In genomic region chr4:23021040-23021439, GRCh38 we compare ENCODE assay signal across 24 cellular contexts.
DNase-seq lines count a peak whose midpoint lies in the region; ATAC-seq, FAIRE-seq and TF ChIP-seq lines count a peak whose summit lies in the region.
"Had no signal": no experiment of that assay in that cellular context is flagged by ENCODE, and none has a peak within 500 bp of the region (broad histone marks: within the 10 kb centered on the region; RNA-seq: fewer than 3 reads in every experiment).

No MANE protein-coding gene starts in this region.

- POLR2A ChIA-PET in A549 (lab: Yijun Ruan, JAX) = no interaction called here
- POLR2A ChIA-PET in PC-9 (lab: Charles Lee; ENCODE audit: unreplicated experiment) = interaction anchor here (0.8 kb wide), 1 partner anchor 352 kb away, joined by 4 read pairs; no protein-coding TSS in a partner anchor
- POLR2A ChIA-PET in activated CD4-positive, alpha-beta T cell treated with anti-CD3 and anti-CD28 coated beads for 36 hours (lab: Charles Lee) = no interaction called here

- peak overlapping the region; percentile 68 to 71 for H3K27ac ChIP-seq in A549
- peak overlapping the region; percentile 96 for H3K27ac ChIP-seq in PC-9
- H3K27ac ChIP-seq in epithelial cell of prostate = peak overlapping the region; percentile 68
- peak overlapping the region; percentile 68 for H3K27ac ChIP-seq in osteoblast (ENCODE audit: low read depth, low read length)
- H3K27ac ChIP-seq in caudate nucleus (ENCODE audit: low read depth, low read length) = no peak overlapping the region
- no peak overlapping the region for H3K27ac ChIP-seq in effector memory CD4-positive, alpha-beta T cell (ENCODE audit: insufficient read depth, low read length, poor library complexity, severe bottlenecking)
- H3K27ac ChIP-seq: BLaER1 had no signal

- no peak for TF ChIP-seq POLR2A in A549 (IDR thresholded peaks at IDR 0.05; ENCODE audit: low read length)

- FAIRE-seq in A549 (lab: Jason Lieb, UNC) = no peak
- FAIRE-seq: G401.6, HTR-8/SVneo, K562, RCC 7860 had no signal

- peaks cover 6% of the 10 kb centered on the region; the same call in 2 of the 3 replicates for H3K4me1 ChIP-seq in A549
- peaks cover 16% of the 10 kb centered on the region for H3K4me1 ChIP-seq in PC-9 (replicated peaks; ENCODE audit: insufficient read depth)
- H3K4me1 ChIP-seq in osteoblast (ENCODE audit: insufficient read depth, low read length) = peaks cover 18% of the 10 kb centered on the region
- no peaks in the 10 kb centered on the region for H3K4me1 ChIP-seq in effector memory CD4-positive, alpha-beta T cell (ENCODE audit: control insufficient read depth, insufficient read depth, low read length, poor library complexity, severe bottlenecking)
- H3K4me1 ChIP-seq: BLaER1 had no signal

- no peaks in the 10 kb centered on the region for H3K9me3 ChIP-seq in A549
- H3K9me3 ChIP-seq in PC-9 (ENCODE audit: insufficient read depth, low read depth) = peaks cover 4% of the 10 kb centered on the region; the same call in 1 of the 2 replicates
- H3K9me3 ChIP-seq in osteoblast (ENCODE audit: low read depth, low read length) = no peaks in the 10 kb centered on the region
- no peaks in the 10 kb centered on the region for H3K9me3 ChIP-seq in effector memory CD4-positive, alpha-beta T cell (ENCODE audit: control insufficient read depth, low read length)
- H3K9me3 ChIP-seq: BLaER1, MG63 had no signal

- TF ChIP-seq RAD21 in A549 (conservative IDR thresholded peaks at IDR 0.05 in 1 of 2, IDR thresholded peaks at IDR 0.05 in 1 of 2) = no peak

- no peaks in the 10 kb centered on the region for H3K9me3 Mint-ChIP-seq in activated CD4-positive, alpha-beta T cell treated with anti-CD3 and anti-CD28 coated beads for 36 hours (ENCODE audit: low read depth)
- H3K9me3 Mint-ChIP-seq: CD4-positive, alpha-beta T cell had no signal

- H3K36me3 Mint-ChIP-seq in activated CD4-positive, alpha-beta T cell treated with anti-CD3 and anti-CD28 coated beads for 36 hours (ENCODE audit: low read depth) = no peaks in the 10 kb centered on the region

- TF ChIP-seq CTCF in A549 (IDR thresholded peaks at IDR 0.05) (no peak), PC-9 (conservative IDR thresholded peaks at IDR 0.05) (no peak), osteoblast (IDR thresholded peaks at IDR 0.05; ENCODE audit: extremely low read depth, low read depth, low read length) (no peak)

- no peak overlapping the region for H3K4me3 Mint-ChIP-seq in activated CD4-positive, alpha-beta T cell treated with anti-CD3 and anti-CD28 coated beads for 36 hours
- H3K4me3 Mint-ChIP-seq: CD4-positive, alpha-beta T cell had no signal

- H3K4me1 Mint-ChIP-seq in activated CD4-positive, alpha-beta T cell treated with anti-CD3 and anti-CD28 coated beads for 36 hours = no peaks in the 10 kb centered on the region

- H2AFZ ChIP-seq in PC-9 (no peak overlapping the region), osteoblast (ENCODE audit: low read length) (no peak overlapping the region)

- no peaks in the 10 kb centered on the region for H3K36me3 ChIP-seq in PC-9 (ENCODE audit: low read depth)
- H3K36me3 ChIP-seq in osteoblast (ENCODE audit: insufficient read depth, low read length) = no peaks in the 10 kb centered on the region
- no peaks in the 10 kb centered on the region for H3K36me3 ChIP-seq in effector memory CD4-positive, alpha-beta T cell (ENCODE audit: control insufficient read depth, insufficient read depth, low read length)
- H3K36me3 ChIP-seq: BLaER1, MG63 had no signal

- H3F3A ChIP-seq in PC-9 (ENCODE audit: insufficient read depth, low read depth) = peaks cover 6% of the 10 kb centered on the region; the same call in 1 of the 2 replicates

- no peak overlapping the region for H3K27ac Mint-ChIP-seq in activated CD4-positive, alpha-beta T cell treated with anti-CD3 and anti-CD28 coated beads for 36 hours
- H3K27ac Mint-ChIP-seq: CD4-positive, alpha-beta T cell had no signal

- H3K27me3 ChIP-seq in PC-9 (ENCODE audit: insufficient read depth, low read depth) (no peaks in the 10 kb centered on the region), osteoblast (ENCODE audit: insufficient read depth, low read length) (no peaks in the 10 kb centered on the region)
- H3K27me3 ChIP-seq in effector memory CD4-positive, alpha-beta T cell (replicated peaks; ENCODE audit: control insufficient read depth, insufficient read depth, low read length, poor library complexity, severe bottlenecking) = no peaks in the 10 kb centered on the region
- H3K27me3 ChIP-seq: BLaER1, MG63 had no signal

- BruUV-seq in PC-9 (replicated peaks; lab: Mats Ljungman, UMichigan) = no TSS peak

- 65% methylated on average over 4 of the region's 4 CpGs for WGBS in A549 (ENCODE audit: missing lambda C conversion rate)

- TF ChIP-seq EP300 in A549 (IDR thresholded peaks at IDR 0.05) = no peak; a peak in 1 of 5 replicates

- no peaks in the 10 kb centered on the region for H4K20me1 ChIP-seq in PC-9 (ENCODE audit: insufficient read depth)
- H4K20me1 ChIP-seq in osteoblast (ENCODE audit: insufficient read depth, low read length) = no peaks in the 10 kb centered on the region
- H4K20me1 ChIP-seq: BLaER1 had no signal

- CTCF ChIA-PET in A549 (lab: Yijun Ruan, JAX) (no interaction called here), PC-9 (lab: Charles Lee) (no interaction called here)
- CTCF ChIA-PET in activated CD4-positive, alpha-beta T cell treated with anti-CD3 and anti-CD28 coated beads for 36 hours (lab: Charles Lee) = no interaction called here

- H3K4me2 ChIP-seq in A549 (0 out of 3 replicates have a peak overlapping the region, but pooled peaks have one; percentile 34), PC-9 (no peak overlapping the region), osteoblast (ENCODE audit: insufficient read depth, low read length) (no peak overlapping the region)
- H3K4me2 ChIP-seq: BLaER1 had no signal

- H3K4me3 ChIP-seq in A549 (no peak overlapping the region), PC-9 (no peak overlapping the region), osteoblast (ENCODE audit: insufficient read depth, low read length) (no peak overlapping the region)
- no peak overlapping the region for H3K4me3 ChIP-seq in effector memory CD4-positive, alpha-beta T cell (ENCODE audit: insufficient read depth, low read depth, low read length, poor library complexity, severe bottlenecking)
- H3K4me3 ChIP-seq: BLaER1, K562, MG63 had no signal

- no peak for ATAC-seq in A549
- no peak for ATAC-seq in activated CD4-positive, alpha-beta T cell treated with anti-CD3 and anti-CD28 coated beads for 36 hours
- ATAC-seq: K562, SK-N-SH treated with all-trans-retinoic acid at 6 μM for 48 hours had no signal

- H3K27me3 Mint-ChIP-seq in activated CD4-positive, alpha-beta T cell treated with anti-CD3 and anti-CD28 coated beads for 36 hours = no peaks in the 10 kb centered on the region
- H3K27me3 Mint-ChIP-seq: CD4-positive, alpha-beta T cell had no signal

- H3K9me2 ChIP-seq in PC-9 (ENCODE audit: insufficient read depth) = no peaks in the 10 kb centered on the region

- no peaks in the 10 kb centered on the region for H3K79me2 ChIP-seq in PC-9 (ENCODE audit: low read depth)
- no peaks in the 10 kb centered on the region for H3K79me2 ChIP-seq in osteoblast (ENCODE audit: insufficient read depth, low read length)

- intact Hi-C loops in PC-9 (cut with micrococcal nuclease; ENCODE audit: unreplicated experiment) = loop anchor here (5.0 kb wide), 1 partner anchor 351 kb away; no protein-coding TSS in a partner anchor
- intact Hi-C loops in activated CD4-positive, alpha-beta T cell treated with anti-CD3 and anti-CD28 coated beads for 36 hours (cut with DNase I, micrococcal nuclease) = no loop called here

- no peak for DNase-seq in A549 (ENCODE audit: low read depth in 1 of 2, low spot score in 1 of 2)
- DNase-seq in PC-9 = no peak
- DNase-seq in epithelial cell of prostate (ENCODE audit: low read depth, low spot score) = no peak
- DNase-seq in osteoblast (ENCODE audit: insufficient read length, low spot score, missing footprints) = no peak
- no peak for DNase-seq in caudate nucleus (lab: John Stamatoyannopoulos, UW)
- DNase-seq in effector memory CD4-positive, alpha-beta T cell = no peak
- no peak for DNase-seq in activated CD4-positive, alpha-beta T cell treated with anti-CD3 and anti-CD28 coated beads for 36 hours
- DNase-seq in germinal center (ENCODE audit: low spot score) = no peak
- DNase-seq: 8988T; CD4-positive, alpha-beta T cell; COR-L47; GOT3; HCEC 1CT; Kasumi-1; MG63; NCI-H1105 treated with DMSO at 0.1 percent for 48 hours; NCI-H2029; NCI-H526 treated with DMSO at 0.1 percent for 48 hours had no signal

TF ChIP-seq in A549, 52 proteins besides CTCF, POLR2A, EP300 and RAD21:
- TF ChIP-seq CBX8 (IDR thresholded peaks at IDR 0.05) = no peak
- no peak for TF ChIP-seq NR3C1 (IDR thresholded peaks at IDR 0.05)

Comparison
In these comparisons a context has a peak if more than half of its experiments do, and no peak if none do; other contexts are left out.
1. H3K27ac ChIP-seq: peak in A549 (2 of 2), PC-9 (single experiment), epithelial cell of prostate (single experiment) and osteoblast (single experiment); none in caudate nucleus (single experiment) and effector memory CD4-positive, alpha-beta T cell (single experiment).